ENCODE assay signal across 8 cellular contexts in genomic region chr7:158827411-158828342, GRCh38. TPM values are rescaled to one million over a fixed set of nuclear protein-coding genes. Genes with fewer than 3 reads are reported as not detected.
DNase-seq lines count a peak whose midpoint lies in the region; FAIRE-seq and TF ChIP-seq lines count a peak whose summit lies in the region.

No MANE protein-coding gene starts in this region.

- no peaks in the 10 kb centered on the region for H3K27me3 ChIP-seq in A673 (replicated peaks; ENCODE audit: insufficient read depth, low read depth, low read length, poor library complexity)
- H3K27me3 ChIP-seq in H7 (ENCODE audit: control insufficient read depth, insufficient read depth, low read length): no peaks in the 10 kb centered on the region; the same call in 1 of the 2 replicates
- H3K27me3 ChIP-seq in small intestine (ENCODE audit: control insufficient read depth in 2 of 2, insufficient read depth in 2 of 2, low read length in 2 of 2): no peaks in the 10 kb centered on the region

- DNase-seq in A673 (ENCODE audit: low spot score) (no peak), H7 (no peak), glutamatergic neuron (no peak), small intestine (no peak), middle frontal gyrus (ENCODE audit: extremely low spot score, low spot score) (no peak), HTR-8/SVneo (ENCODE audit: insufficient read length, low spot score) (no peak)
- peak; percentile 40 for DNase-seq in activated CD4-positive, alpha-beta memory T cell treated with anti-CD3 and anti-CD28 coated beads for 36 hours
- no peak for DNase-seq in effector CD4-positive, alpha-beta T cell

- FAIRE-seq in small intestine (lab: Jason Lieb, UNC) (no peak), HTR-8/SVneo (lab: Jason Lieb, UNC) (no peak)

- H3K4me3 ChIP-seq in A673 (ENCODE audit: low read depth, low read length, poor library complexity, severe bottlenecking) (peak overlapping the region; percentile 86), H7 (ENCODE audit: insufficient read depth, low read depth, low read length) (peak overlapping the region; percentile 96), small intestine (ENCODE audit: low read depth in 1 of 2, low read length in 2 of 2) (peak overlapping the region; percentile 71 to 89)

- no peaks in the 10 kb centered on the region for H3K27me3 Mint-ChIP-seq in activated CD4-positive, alpha-beta memory T cell treated with anti-CD3 and anti-CD28 coated beads for 36 hours
- H3K27me3 Mint-ChIP-seq in glutamatergic neuron (ENCODE audit: unreplicated experiment): peaks cover 8% of the 10 kb centered on the region

- H3K9me3 ChIP-seq in A673 (ENCODE audit: low read depth, low read length, poor library complexity, severe bottlenecking): no peaks in the 10 kb centered on the region
- H3K9me3 ChIP-seq in small intestine (ENCODE audit: control insufficient read depth, low read depth): no peaks in the 10 kb centered on the region

- no peaks in the 10 kb centered on the region for H3K9me3 Mint-ChIP-seq in activated CD4-positive, alpha-beta memory T cell treated with anti-CD3 and anti-CD28 coated beads for 36 hours
- peaks cover 12% of the 10 kb centered on the region for H3K9me3 Mint-ChIP-seq in glutamatergic neuron (ENCODE audit: unreplicated experiment)

- H3K4me1 ChIP-seq in A673 (ENCODE audit: insufficient read depth, low read length, poor library complexity, severe bottlenecking) (peaks cover 16% of the 10 kb centered on the region), small intestine (ENCODE audit: control insufficient read depth in 2 of 2, insufficient read depth in 1 of 2, low read depth in 1 of 2, low read length in 1 of 2) (peaks cover 0 to 5% of the 10 kb centered on the region in 2 donors)

- H3K4me3 Mint-ChIP-seq in activated CD4-positive, alpha-beta memory T cell treated with anti-CD3 and anti-CD28 coated beads for 36 hours: peak overlapping the region; percentile 85
- H3K4me3 Mint-ChIP-seq in glutamatergic neuron (ENCODE audit: unreplicated experiment): peak overlapping the region; percentile 94

- H3K36me3 Mint-ChIP-seq in activated CD4-positive, alpha-beta memory T cell treated with anti-CD3 and anti-CD28 coated beads for 36 hours: peaks cover 4% of the 10 kb centered on the region
- no peaks in the 10 kb centered on the region for H3K36me3 Mint-ChIP-seq in glutamatergic neuron (ENCODE audit: unreplicated experiment)

- peak overlapping the region; percentile 87 for H3K27ac Mint-ChIP-seq in activated CD4-positive, alpha-beta memory T cell treated with anti-CD3 and anti-CD28 coated beads for 36 hours
- H3K27ac Mint-ChIP-seq in glutamatergic neuron (ENCODE audit: unreplicated experiment): peak overlapping the region; percentile 87

- TSS peak; percentile 77 for BruUV-seq in A673 (replicated peaks; lab: Mats Ljungman, UMichigan)

- intact Hi-C loops in A673 (cut with micrococcal nuclease; ENCODE audit: unreplicated experiment): loop anchor here (2.0 kb wide), 1 partner anchor 123 kb away; the partner anchor contains the start of gene NCAPG2
- intact Hi-C loops in activated CD4-positive, alpha-beta memory T cell treated with anti-CD3 and anti-CD28 coated beads for 36 hours (cut with micrococcal nuclease): loop anchor here (5.0 kb wide), 1 partner anchor 150 kb away; no protein-coding TSS in a partner anchor

- peaks cover 45% of the 10 kb centered on the region for H3K4me1 Mint-ChIP-seq in activated CD4-positive, alpha-beta memory T cell treated with anti-CD3 and anti-CD28 coated beads for 36 hours (ENCODE audit: low read depth)
- peaks cover 9% of the 10 kb centered on the region for H3K4me1 Mint-ChIP-seq in glutamatergic neuron (ENCODE audit: low read depth, unreplicated experiment)

- POLR2A ChIA-PET in A673 (lab: Charles Lee; ENCODE audit: low non-redundant PET): no interaction called here
- POLR2A ChIA-PET in activated CD4-positive, alpha-beta memory T cell treated with anti-CD3 and anti-CD28 coated beads for 36 hours (lab: Charles Lee): interaction anchor here (0.9 to 3.0 kb wide), 8 partner anchors 9 to 123 kb away, joined by 3 to 22 read pairs (median 4); partner anchors contain the start of gene NCAPG2

- H3K36me3 ChIP-seq in A673 (ENCODE audit: insufficient read depth, low read length, poor library complexity, severe bottlenecking): no peaks in the 10 kb centered on the region
- H3K36me3 ChIP-seq in H7 (replicated peaks; ENCODE audit: control insufficient read depth, insufficient read depth, low read length): no peaks in the 10 kb centered on the region
- H3K36me3 ChIP-seq in small intestine (ENCODE audit: control insufficient read depth in 2 of 2, insufficient read depth in 2 of 2, low read length in 2 of 2): no peaks in the 10 kb centered on the region

- H3K27ac ChIP-seq in A673 (ENCODE audit: low read depth, low read length, poor library complexity, severe bottlenecking) (peak overlapping the region; percentile 96), small intestine (ENCODE audit: low read depth in 1 of 2, low read length in 1 of 2) (peak overlapping the region; percentile 96 to 99)

- no peak for TF ChIP-seq CTCF in A673 (conservative IDR thresholded peaks at IDR 0.05; ENCODE audit: low read depth, low read length)
- no peak for TF ChIP-seq CTCF in glutamatergic neuron (IDR thresholded peaks at IDR 0.05; ENCODE audit: partially characterized antibody, unreplicated experiment)

- WGBS in small intestine, 3 donors: 20 to 29% (median 22%) methylated on average over 21 of the region's 21 CpGs

- CTCF ChIA-PET in A673 (lab: Charles Lee): no interaction called here
- CTCF ChIA-PET in activated CD4-positive, alpha-beta memory T cell treated with anti-CD3 and anti-CD28 coated beads for 36 hours (lab: Charles Lee): interaction anchor here (0.8 to 2.0 kb wide), 4 partner anchors 16 to 149 kb away, joined by 3 to 5 read pairs (median 3); partner anchors contain the start of gene DYNC2I1

RNA-seq across cellular contexts. Expression of gene ESYT2, which starts 1.6 kb away (rescaled TPM):
- total RNA-seq in A673 (2021) (33.3 and 37.5 TPM in 2 replicates), glutamatergic neuron (ENCODE audit: unreplicated experiment) (41.9 TPM)
- 33.1 and 41.0 TPM in 2 replicates for total RNA-seq in H7 (2014; rRNA removed; shearing (Covaris generic))
- 10 to 100 TPM; 62.4 to 64.2 TPM for total RNA-seq in activated CD4-positive, alpha-beta memory T cell treated with anti-CD3 and anti-CD28 coated beads for 36 hours
- 10 to 100 TPM in 2 of 3 donors, 1 to 10 TPM in 1; 10.0 to 28.9 (median 13.6) TPM for polyA plus RNA-seq in small intestine

RNA-seq across cellular contexts. Expression of gene DYNC2I1, which starts 28.7 kb away (rescaled TPM):
- total RNA-seq in A673 (2021): 20.1 and 20.7 TPM in 2 replicates
- total RNA-seq in H7 (2014; rRNA removed; shearing (Covaris generic)): 5.5 and 11.8 TPM in 2 replicates
- total RNA-seq in activated CD4-positive, alpha-beta memory T cell treated with anti-CD3 and anti-CD28 coated beads for 36 hours: 10 to 100 TPM in 1 of 2 experiments, 1 to 10 TPM in 1; 9.2 to 10.2 TPM
- 21.6 TPM for total RNA-seq in glutamatergic neuron (ENCODE audit: unreplicated experiment)
- 10 to 100 TPM in 2 of 3 donors, 1 to 10 TPM in 1; 7.0 to 49.6 (median 33.8) TPM for polyA plus RNA-seq in small intestine
